In genomic region chr2:11688222-11689069, GRCh38 we compare ENCODE assay signal across 8 cellular contexts. TPM values are rescaled to one million over a fixed set of nuclear protein-coding genes. Genes with fewer than 3 reads are reported as not detected.
DNase-seq lines count a peak whose midpoint lies in the region; ATAC-seq and TF ChIP-seq lines count a peak whose summit lies in the region.

No MANE protein-coding gene starts in this region.

- H3K79me2 ChIP-seq in mesendoderm (ENCODE audit: control insufficient read depth, insufficient read depth, low read length) = no peaks in the 10 kb centered on the region

- no peak overlapping the region for H2BK15ac ChIP-seq in mesendoderm (replicated peaks; ENCODE audit: low read depth)

- H3K56ac ChIP-seq in mesendoderm (ENCODE audit: low read length) = peak overlapping the region; percentile 37

- no peak overlapping the region for H2BK5ac ChIP-seq in mesendoderm (ENCODE audit: low read length)

- H2BK120ac ChIP-seq in mesendoderm (ENCODE audit: low read depth, low read length) = no peak overlapping the region

- H3K4me3 ChIP-seq in AG04449 (ENCODE audit: low read depth, low read length) = peak overlapping the region; percentile 36
- no peak overlapping the region for H3K4me3 ChIP-seq in mesendoderm (ENCODE audit: low read length)

- no peaks in the 10 kb centered on the region for H3K4me1 ChIP-seq in mesendoderm (ENCODE audit: control insufficient read depth, low read depth, low read length)

- H3K4me2 ChIP-seq in mesendoderm (ENCODE audit: low read length) = peak overlapping the region; percentile 35

- H3K9ac ChIP-seq in mesendoderm (ENCODE audit: low read length) = peak overlapping the region; percentile 35

- no peaks in the 10 kb centered on the region for H3K79me1 ChIP-seq in mesendoderm (ENCODE audit: low read length)

- H3K23ac ChIP-seq in mesendoderm (ENCODE audit: low read length) = no peak overlapping the region

- no peak overlapping the region for H3K27ac ChIP-seq in mesendoderm (ENCODE audit: low read depth, low read length)

- DNase-seq in AG04449 (ENCODE audit: low read depth, low spot score) (peak; percentile 17), NOMO-1 (lab: John Stamatoyannopoulos, UW; ENCODE audit: unreplicated experiment in 2 of 2) (peak; percentile 92 to 95), mesendoderm (peak; percentile 84)
- peak; percentile 92 for DNase-seq in activated CD8-positive, alpha-beta memory T cell treated with anti-CD3 and anti-CD28 coated beads for 24 hours
- DNase-seq in effector CD8-positive, alpha-beta T cell (lab: John Stamatoyannopoulos, UW) = peak; percentile 65
- DNase-seq in stimulated activated CD8-positive, alpha-beta memory T cell treated with anti-CD3 and anti-CD28 coated beads, Interleukin-15, amount 100 ng/mL, for 24 hours (ENCODE audit: low read depth) = peak; percentile 59

- H3K36me3 ChIP-seq in mesendoderm (ENCODE audit: control insufficient read depth, insufficient read depth, low read length) = no peaks in the 10 kb centered on the region

- POLR2A ChIA-PET in AG04449 (lab: Yijun Ruan, JAX) = interaction anchor here (1.1 kb wide), 1 partner anchor 9 kb away, joined by 3 read pairs; no protein-coding TSS in a partner anchor

- CTCF ChIA-PET in AG04449 (lab: Yijun Ruan, JAX) = interaction anchor here (0.7 to 22.2 kb wide), 35 partner anchors 9 to 1315 kb away, joined by 3 to 508 read pairs (median 4); partner anchors contain the start of gene LPIN1

- H2AK5ac ChIP-seq in mesendoderm (ENCODE audit: low read length) = no peak overlapping the region

- no peaks in the 10 kb centered on the region for H3K27me3 ChIP-seq in mesendoderm (ENCODE audit: insufficient read depth, low read length, poor library complexity)

- no peak overlapping the region for H3K4ac ChIP-seq in mesendoderm (ENCODE audit: low read depth, low read length)

- H4K5ac ChIP-seq in mesendoderm (ENCODE audit: low read length) = no peak overlapping the region

- no peak overlapping the region for H3K18ac ChIP-seq in mesendoderm (ENCODE audit: low read length)

- WGBS in mesendoderm (ENCODE audit: extremely low coverage, insufficient coverage, low lambda C conversion rate) = no CpG with 5 or more reads among the region's 23 CpGs

- H4K8ac ChIP-seq in mesendoderm (ENCODE audit: low read depth, low read length) = no peak overlapping the region

- TF ChIP-seq CTCF in AG04449 (IDR thresholded peaks at IDR 0.05; ENCODE audit: insufficient read depth, low read length, missing control alignments) = peak; percentile 85

- peak; percentile 72 for ATAC-seq in GM18858 (IDR thresholded peaks at IDR 0.05; ENCODE audit: unreplicated experiment)
- peak; percentile 77 for ATAC-seq in HG03280 (IDR thresholded peaks at IDR 0.05; ENCODE audit: unreplicated experiment)

RNA-seq across cellular contexts. Expression of gene NTSR2, which starts 18.5 kb away (rescaled TPM):
- polyA plus RNA-seq in mesendoderm (2013, experiment 1 of 2) = 0.04 TPM
- 0.06 TPM for polyA plus RNA-seq in mesendoderm (2013, experiment 2 of 2)

RNA-seq across cellular contexts. Expression of gene LPIN1, which starts 58.0 kb away (rescaled TPM):
- 1.9 TPM for polyA plus RNA-seq in mesendoderm (2013, experiment 1 of 2)
- 1.8 TPM for polyA plus RNA-seq in mesendoderm (2013, experiment 2 of 2)

Comparison
In these comparisons a context has a peak if more than half of its experiments do, and no peak if none do; other contexts are left out.
1. DNase-seq: peak in every context shown above with its lines; median percentile 94 in NOMO-1; 92 in activated CD8-positive, alpha-beta memory T cell treated with anti-CD3 and anti-CD28 coated beads for 24 hours; 84 in mesendoderm; 65 in effector CD8-positive, alpha-beta T cell; 59 in stimulated activated CD8-positive, alpha-beta memory T cell treated with anti-CD3 and anti-CD28 coated beads, Interleukin-15, amount 100 ng/mL, for 24 hours; 17 in AG04449.